In genomic region chr7:123293710-123294109, GRCh38 we compare ENCODE assay signal across 9 cellular contexts.
"Had no signal": no experiment of that assay in that cellular context is flagged by ENCODE, and none has a peak within 500 bp of the region (broad histone marks: within the 10 kb centered on the region; RNA-seq: fewer than 3 reads in every experiment).

No MANE protein-coding gene starts in this region.

- H3K4me3 ChIP-seq: GM23248, HAP-1, K562 had no signal

- DNase-seq: GM23248, H7, HFFc6, IMR-90, KG1 had no signal

- H3K4me1 ChIP-seq: HAP-1 had no signal

- H3K9me3 ChIP-seq: HAP-1 had no signal

- ATAC-seq: HCT116, K562 had no signal

- H3K9ac ChIP-seq: GM23248 had no signal

- H3K4me3 Mint-ChIP-seq: HFFc6 had no signal

- H3K27ac ChIP-seq: GM23248, HL-60 had no signal

- H3K27ac Mint-ChIP-seq: HFFc6 had no signal

- H2AFZ ChIP-seq: GM23248 had no signal

- H3K36me3 ChIP-seq: HAP-1 had no signal
